In the genomic region with DNA sequence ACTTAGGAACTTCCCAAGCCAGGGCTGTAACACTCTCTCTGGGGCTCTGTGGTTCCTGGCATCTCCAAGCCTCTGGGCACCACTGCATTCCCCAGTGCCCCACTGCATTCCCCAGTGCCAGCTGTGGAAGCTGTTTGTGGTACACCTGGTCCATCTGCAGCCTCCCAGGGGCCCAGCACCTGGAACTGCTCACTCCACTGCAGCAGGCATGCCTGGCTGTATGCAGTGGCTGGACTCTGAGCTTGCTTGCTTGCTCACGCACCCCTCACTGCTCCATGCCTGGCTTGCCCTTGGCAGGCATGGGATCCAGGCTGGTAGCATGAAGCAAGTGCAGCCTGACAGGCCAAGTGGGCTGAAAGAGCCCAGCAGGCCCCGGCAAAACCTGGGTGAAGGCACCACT, we compare ENCODE assay signal across 34 cellular contexts.
"Had no signal": no experiment of that assay in that cellular context is flagged by ENCODE, and none has a peak within 500 bp of the region (broad histone marks: within the 10 kb centered on the region; RNA-seq: fewer than 3 reads in every experiment).

No MANE protein-coding gene starts in this region.

- H3K36me3 ChIP-seq: MG63 had no signal

- H3K9ac ChIP-seq: KMS-11 had no signal

- H3K27me3 ChIP-seq: MG63 had no signal

- H3K9me3 ChIP-seq: MG63 had no signal

- H3K4me2 ChIP-seq: KMS-11 had no signal

- DNase-seq: Karpas-422, Kasumi-1, MG63, MM.1S, MV-4-11, NCI-H1048, NCI-H1092, NCI-H1092 treated with DMSO at 0.1 percent for 48 hours, NCI-H1105, NCI-H1105 treated with DMSO at 0.1 percent for 48 hours, NCI-H1417, NCI-H1417 treated with DMSO at 0.1 percent for 48 hours, NCI-H1436, NCI-H1436 treated with DMSO at 0.1 percent for 48 hours, NCI-H146, NCI-H1694, NCI-H1694 treated with DMSO at 0.1 percent for 48 hours, NCI-H187, NCI-H187 treated with DMSO at 0.1 percent for 48 hours, NCI-H1930, NCI-H2029, NCI-H2029 treated with DMSO at 0.1 percent for 48 hours, NCI-H2081, NCI-H2081 treated with DMSO at 0.1 percent for 48 hours, NCI-H2107, NCI-H2171, NCI-H2171 treated with DMSO at 0.1 percent for 48 hours, NCI-H2227 treated with DMSO at 0.1 percent for 48 hours, NCI-H226, NCI-H345, NCI-H446, NCI-H446 treated with DMSO at 0.1 percent for 48 hours, NCI-H510A had no signal

- H3K27ac ChIP-seq: KMS-11 had no signal

- H3K4me3 ChIP-seq: MG63 had no signal
